ENCODE assay signal across 8 cellular contexts in genomic region chr4:122152699-122153328, GRCh38. TPM values are rescaled to one million over a fixed set of nuclear protein-coding genes. Genes with fewer than 3 reads are reported as not detected.
DNase-seq lines count a peak whose midpoint lies in the region; ATAC-seq, FAIRE-seq and TF ChIP-seq lines count a peak whose summit lies in the region.

No MANE protein-coding gene starts in this region.

- peaks cover 13% of the 10 kb centered on the region for H3K4me1 ChIP-seq in smooth muscle cell (ENCODE audit: low read depth)

- WGBS in smooth muscle cell (ENCODE audit: low lambda C conversion rate), result 5% methylated on average over 20 of the region's 20 CpGs

- peak; percentile 28 for ATAC-seq in GM21367 (IDR thresholded peaks at IDR 0.05; ENCODE audit: unreplicated experiment)

- H3K9ac ChIP-seq in SU-DHL-6 (ENCODE audit: low read length), result peak overlapping the region; percentile 77
- peak overlapping the region; percentile 87 for H3K9ac ChIP-seq in smooth muscle cell (ENCODE audit: low read depth)

- H3K4me2 ChIP-seq in SU-DHL-6 (ENCODE audit: low read depth, low read length, poor library complexity, severe bottlenecking), result peak overlapping the region; percentile 81
- H3K4me2 ChIP-seq in smooth muscle cell, result peak overlapping the region; percentile 99

- H3K36me3 ChIP-seq in SU-DHL-6 (ENCODE audit: low read length), result no peaks in the 10 kb centered on the region
- no peaks in the 10 kb centered on the region for H3K36me3 ChIP-seq in bronchial epithelial cell (ENCODE audit: control insufficient read depth, insufficient read depth, low read length)
- H3K36me3 ChIP-seq in smooth muscle cell (ENCODE audit: low read depth), result no peaks in the 10 kb centered on the region

- H3K27ac ChIP-seq in SU-DHL-6 (ENCODE audit: low read depth, low read length), result no peak overlapping the region; the same call in 1 of the 2 replicates
- peak overlapping the region; percentile 78 for H3K27ac ChIP-seq in smooth muscle cell (ENCODE audit: low read depth)

- peak; percentile 44 for DNase-seq in DMS 273 (lab: John Stamatoyannopoulos, UW; ENCODE audit: unreplicated experiment)
- peak; percentile 45 for DNase-seq in HK-2 (ENCODE audit: unreplicated experiment)
- DNase-seq in bronchial epithelial cell (ENCODE audit: low read depth), result peak; percentile 18
- peak; percentile 32 for DNase-seq in inferior parietal cortex (ENCODE audit: extremely low spot score)
- DNase-seq in smooth muscle cell (lab: John Stamatoyannopoulos, UW; ENCODE audit: unreplicated experiment), result peak; percentile 28
- no peak for DNase-seq in SKM-1 (lab: John Stamatoyannopoulos, UW; ENCODE audit: unreplicated experiment)

- no peaks in the 10 kb centered on the region for H4K20me1 ChIP-seq in SU-DHL-6 (ENCODE audit: low read depth, low read length)
- peaks cover 10% of the 10 kb centered on the region for H4K20me1 ChIP-seq in smooth muscle cell (ENCODE audit: low read depth)

- peaks cover 5% of the 10 kb centered on the region; the same call in 1 of the 2 replicates for H3K79me2 ChIP-seq in SU-DHL-6 (ENCODE audit: insufficient read depth, low read length)
- peaks cover 24% of the 10 kb centered on the region for H3K79me2 ChIP-seq in smooth muscle cell (ENCODE audit: low read depth)

- H2AFZ ChIP-seq in SU-DHL-6 (ENCODE audit: low read depth, low read length, severe bottlenecking) (peak overlapping the region; percentile 43), smooth muscle cell (ENCODE audit: low read depth) (peak overlapping the region; percentile 97)

- TF ChIP-seq CTCF in SU-DHL-6 (IDR thresholded peaks at IDR 0.05; ENCODE audit: insufficient read depth, low read length, poor library complexity, severe bottlenecking) (no peak), bronchial epithelial cell (IDR thresholded peaks at IDR 0.05; ENCODE audit: insufficient read depth, low read length, severe bottlenecking) (no peak), smooth muscle cell (IDR thresholded peaks at IDR 0.05; ENCODE audit: borderline replicate concordance, insufficient read depth, poor library complexity, severe bottlenecking) (no peak)

- no peak for FAIRE-seq in bronchial epithelial cell (lab: Jason Lieb, UNC)

- no peaks in the 10 kb centered on the region for H3K9me3 ChIP-seq in SU-DHL-6 (ENCODE audit: insufficient read depth, low read length)
- H3K9me3 ChIP-seq in smooth muscle cell (replicated peaks; ENCODE audit: low read depth), result no peaks in the 10 kb centered on the region

- no peaks in the 10 kb centered on the region for H3K9me2 ChIP-seq in SU-DHL-6 (replicated peaks; ENCODE audit: insufficient read depth, low read length)

- H3K4me3 ChIP-seq in SU-DHL-6 (ENCODE audit: insufficient read depth, low read length, poor library complexity, severe bottlenecking) (peak overlapping the region; percentile 83), bronchial epithelial cell (ENCODE audit: low read depth, low read length) (peak overlapping the region; percentile 95), smooth muscle cell (peak overlapping the region; percentile 96)

- H3K27me3 ChIP-seq in SU-DHL-6 (ENCODE audit: low read length), result no peaks in the 10 kb centered on the region
- no peaks in the 10 kb centered on the region for H3K27me3 ChIP-seq in bronchial epithelial cell (ENCODE audit: control insufficient read depth, insufficient read depth, low read length)
- no peaks in the 10 kb centered on the region for H3K27me3 ChIP-seq in smooth muscle cell (ENCODE audit: low read depth)

- no peaks in the 10 kb centered on the region for H3F3A ChIP-seq in SU-DHL-6 (ENCODE audit: insufficient read depth)
- no peaks in the 10 kb centered on the region for H3F3A ChIP-seq in smooth muscle cell (ENCODE audit: low read depth)

RNA-seq across cellular contexts. Expression of gene BLTP1, which starts 0.7 kb away (rescaled TPM):
- total RNA-seq in bronchial epithelial cell (46.1 and 54.8 TPM in 2 replicates), smooth muscle cell (77.8 and 80.5 TPM in 2 replicates)
- 4.7 and 7.1 TPM in 2 replicates for polyA plus RNA-seq in smooth muscle cell
